Comparison of ENCODE assay signal across 9 cellular contexts in genomic region chr16:24858219-24859041, GRCh38. TPM values are rescaled to one million over a fixed set of nuclear protein-coding genes. Genes with fewer than 3 reads are reported as not detected.
DNase-seq lines count a peak whose midpoint lies in the region; ATAC-seq and TF ChIP-seq lines count a peak whose summit lies in the region.
"Had no signal": no experiment of that assay in that cellular context is flagged by ENCODE, and none has a peak within 500 bp of the region (broad histone marks: within the 10 kb centered on the region; RNA-seq: fewer than 3 reads in every experiment).

No MANE protein-coding gene starts in this region.

- H3K4me3 ChIP-seq in Caco-2 (ENCODE audit: low read depth, low read length), result no peak overlapping the region
- H3K4me3 ChIP-seq in MG63, result no peak overlapping the region
- H3K4me3 ChIP-seq in fibroblast of pulmonary artery (replicated peaks; ENCODE audit: low read depth, low read length), result no peak overlapping the region
- H3K4me3 ChIP-seq: breast epithelium had no signal

- DNase-seq in Caco-2 (peak; percentile 70 to 77), MG63 (peak; percentile 59), fibroblast of pulmonary artery (ENCODE audit: low read depth) (peak; percentile 71), retina (peak; percentile 42), NCI-H345 treated with DMSO at 0.1 percent for 48 hours (lab: John Stamatoyannopoulos, UW; ENCODE audit: unreplicated experiment) (no peak)
- peak; percentile 4 to 22 (median 16) for DNase-seq in activated CD8-positive, alpha-beta memory T cell treated with anti-CD3 and anti-CD28 coated beads for 48 hours (ENCODE audit: low read depth in 2 of 3, low spot score in 2 of 3)

- H3K4me1 Mint-ChIP-seq in Caco-2 (ENCODE audit: low read depth, unreplicated experiment), result no peaks in the 10 kb centered on the region

- no peaks in the 10 kb centered on the region for H3K36me3 ChIP-seq in Caco-2 (ENCODE audit: control insufficient read depth, insufficient read depth, low read length)
- H3K36me3 ChIP-seq in MG63, result no peaks in the 10 kb centered on the region
- H3K36me3 ChIP-seq: breast epithelium had no signal

- H3K36me3 Mint-ChIP-seq in Caco-2 (ENCODE audit: insufficient read depth, unreplicated experiment), result no peaks in the 10 kb centered on the region

- no peaks in the 10 kb centered on the region for H3K27me3 Mint-ChIP-seq in Caco-2 (ENCODE audit: insufficient read depth, unreplicated experiment)

- H3K9me3 ChIP-seq in Caco-2 (no peaks in the 10 kb centered on the region), MG63 (no peaks in the 10 kb centered on the region)

- intact Hi-C loops in Caco-2 (cut with micrococcal nuclease; ENCODE audit: unreplicated experiment), result no loop called here

- no peaks in the 10 kb centered on the region for H3K9me3 Mint-ChIP-seq in Caco-2 (ENCODE audit: unreplicated experiment)

- H3K27ac Mint-ChIP-seq in Caco-2 (ENCODE audit: unreplicated experiment), result no peak overlapping the region

- POLR2A ChIA-PET in Caco-2 (lab: Charles Lee), result no interaction called here

- TF ChIP-seq CTCF in Caco-2 (IDR thresholded peaks at IDR 0.05; ENCODE audit: insufficient read depth in 1 of 2, low read depth in 1 of 2, low read length in 1 of 2, severe bottlenecking in 1 of 2, unreplicated experiment in 1 of 2) (no peak), fibroblast of pulmonary artery (IDR thresholded peaks at IDR 0.05; ENCODE audit: low read length, missing control alignments) (no peak)

- 0 out of 2 replicates have a peak, but pooled peaks cover 3% of the 10 kb centered on the region for H3K4me1 ChIP-seq in Caco-2
- H3K4me1 ChIP-seq: breast epithelium had no signal

- no peaks in the 10 kb centered on the region for H3K27me3 ChIP-seq in Caco-2 (replicated peaks; ENCODE audit: control insufficient read depth, insufficient read depth, low read length)
- no peaks in the 10 kb centered on the region for H3K27me3 ChIP-seq in MG63
- H3K27me3 ChIP-seq: breast epithelium had no signal

- ATAC-seq in GM18858 (IDR thresholded peaks at IDR 0.05; ENCODE audit: unreplicated experiment) (no peak), HG02885 (IDR thresholded peaks at IDR 0.05; ENCODE audit: poor library complexity, unreplicated experiment) (no peak)

- no peak overlapping the region for H3K4me3 Mint-ChIP-seq in Caco-2 (ENCODE audit: unreplicated experiment)

- no TSS peak for BruUV-seq in Caco-2 (replicated peaks; lab: Mats Ljungman, UMichigan)

- CTCF ChIA-PET in Caco-2 (lab: Charles Lee), result no interaction called here

RNA-seq across cellular contexts. Expression of gene SLC5A11, which starts 12.7 kb away (rescaled TPM):
- total RNA-seq in Caco-2 (2022), result 0.77 and 0.95 TPM in 2 replicates
- total RNA-seq in MG63 (2014; rRNA removed; shearing (Covaris generic); ENCODE audit: low replicate concordance), result not detected in 2 replicates
